30 cellular contexts compared by ENCODE assay signal in genomic region chr5:12616093-12616492, GRCh38.
"Had no signal": no experiment of that assay in that cellular context is flagged by ENCODE, and none has a peak within 500 bp of the region (broad histone marks: within the 10 kb centered on the region; RNA-seq: fewer than 3 reads in every experiment).

No MANE protein-coding gene starts in this region.

- H3K4me3 Mint-ChIP-seq: activated B cell treated with CpG ODN at 0.5 μM for 24 hours; activated CD4-positive, alpha-beta memory T cell treated with anti-CD3 and anti-CD28 coated beads, Interleukin-2, amount 10 ng/mL, durations not matched to agents 7 days and 5 days; activated CD8-positive, alpha-beta memory T cell treated with anti-CD3 and anti-CD28 coated beads, Interleukin-2, amount 10 ng/mL, durations not matched to agents 7 days and 5 days; activated naive CD4-positive, alpha-beta T cell treated with anti-CD3 and anti-CD28 coated beads, Interleukin-2, amount 50 U/mL, for 24 hours; activated naive CD8-positive, alpha-beta T cell treated with anti-CD3 and anti-CD28 coated beads, Interleukin-2, amount 10 ng/mL, durations not matched to agents 7 days and 5 days; activated T-cell treated with anti-CD3 and anti-CD28 coated beads, Interleukin-2, amount 50 U/mL, for 72 hours; activated T-helper 17 cell treated with anti-CD3 and anti-CD28 coated beads, Interleukin-2, amount 50 U/mL, for 72 hours; brain had no signal

- ATAC-seq: activated CD8-positive, alpha-beta memory T cell treated with anti-CD3 and anti-CD28 coated beads, Interleukin-2, amount 10 ng/mL, durations not matched to agents 7 days and 5 days; activated T-cell treated with anti-CD3 and anti-CD28 coated beads, Interleukin-2, amount 50 U/mL, for 72 hours; activated T-helper 17 cell treated with anti-CD3 and anti-CD28 coated beads, Interleukin-2, amount 50 U/mL, for 72 hours had no signal

- H3K27ac ChIP-seq: VCaP had no signal

- FAIRE-seq: bronchial epithelial cell, TTC549 had no signal

- DNase-seq: activated B cell treated with CpG ODN at 0.5 μM for 24 hours; activated CD4-positive, alpha-beta memory T cell treated with anti-CD3 and anti-CD28 coated beads, Interleukin-2, amount 10 ng/mL, durations not matched to agents 7 days and 5 days; activated CD4-positive, alpha-beta T cell treated with anti-CD3 and anti-CD28 coated beads for 4 hours; activated CD4-positive, alpha-beta T cell treated with anti-CD3 and anti-CD28 coated beads, Interleukin-2, amount 50 U/mL, for 1 hour; activated CD4-positive, CD25-positive, alpha-beta regulatory T cell treated with anti-CD3 and anti-CD28 coated beads, Interleukin-2, amount 50 U/mL, for 72 hours; activated CD8-positive, alpha-beta memory T cell treated with anti-CD3 and anti-CD28 coated beads for 24 hours; activated CD8-positive, alpha-beta memory T cell treated with anti-CD3 and anti-CD28 coated beads, Interleukin-2, amount 10 ng/mL, durations not matched to agents 7 days and 5 days; activated effector memory CD4-positive, alpha-beta T cell treated with anti-CD3 and anti-CD28 coated beads, Interleukin-2, amount 50 U/mL, for 16 hours; activated naive CD4-positive, alpha-beta T cell; activated naive CD8-positive, alpha-beta T cell treated with anti-CD3 and anti-CD28 coated beads, Interleukin-2, amount 10 ng/mL, durations not matched to agents 7 days and 5 days; activated T-cell treated with anti-CD3 and anti-CD28 coated beads, Interleukin-2, amount 50 U/mL, for 1 hour; activated T-cell treated with anti-CD3 and anti-CD28 coated beads, Interleukin-2, amount 50 U/mL, for 72 hours; caudate nucleus; cerebellar nuclear complex; cortex of kidney; NCI-H1105; NCI-H1417 treated with DMSO at 0.1 percent for 48 hours; NCI-H1694 treated with DMSO at 0.1 percent for 48 hours; NCI-H2029; NCI-H510A; NCI-H526; NCI-H748 treated with DMSO at 0.1 percent for 48 hours; Right ventricle myocardium superior; T1000 had no signal

- H3K27ac Mint-ChIP-seq: activated B cell treated with CpG ODN at 0.5 μM for 24 hours; activated CD4-positive, alpha-beta memory T cell treated with anti-CD3 and anti-CD28 coated beads, Interleukin-2, amount 10 ng/mL, durations not matched to agents 7 days and 5 days; activated CD8-positive, alpha-beta memory T cell treated with anti-CD3 and anti-CD28 coated beads, Interleukin-2, amount 10 ng/mL, durations not matched to agents 7 days and 5 days; activated naive CD4-positive, alpha-beta T cell treated with anti-CD3 and anti-CD28 coated beads, Interleukin-2, amount 50 U/mL, for 24 hours; activated naive CD8-positive, alpha-beta T cell treated with anti-CD3 and anti-CD28 coated beads, Interleukin-2, amount 10 ng/mL, durations not matched to agents 7 days and 5 days; activated T-cell treated with anti-CD3 and anti-CD28 coated beads, Interleukin-2, amount 50 U/mL, for 72 hours; activated T-helper 17 cell treated with anti-CD3 and anti-CD28 coated beads, Interleukin-2, amount 50 U/mL, for 72 hours; brain had no signal

- H3K4me1 Mint-ChIP-seq: activated B cell treated with CpG ODN at 0.5 μM for 24 hours; activated CD4-positive, alpha-beta memory T cell treated with anti-CD3 and anti-CD28 coated beads, Interleukin-2, amount 10 ng/mL, durations not matched to agents 7 days and 5 days; activated CD8-positive, alpha-beta memory T cell treated with anti-CD3 and anti-CD28 coated beads, Interleukin-2, amount 10 ng/mL, durations not matched to agents 7 days and 5 days; activated naive CD4-positive, alpha-beta T cell treated with anti-CD3 and anti-CD28 coated beads, Interleukin-2, amount 50 U/mL, for 24 hours; activated naive CD8-positive, alpha-beta T cell treated with anti-CD3 and anti-CD28 coated beads, Interleukin-2, amount 10 ng/mL, durations not matched to agents 7 days and 5 days; activated T-helper 17 cell treated with anti-CD3 and anti-CD28 coated beads, Interleukin-2, amount 50 U/mL, for 72 hours; brain had no signal

- H3K27me3 Mint-ChIP-seq: activated B cell treated with CpG ODN at 0.5 μM for 24 hours; activated CD4-positive, alpha-beta memory T cell treated with anti-CD3 and anti-CD28 coated beads, Interleukin-2, amount 10 ng/mL, durations not matched to agents 7 days and 5 days; activated CD8-positive, alpha-beta memory T cell treated with anti-CD3 and anti-CD28 coated beads, Interleukin-2, amount 10 ng/mL, durations not matched to agents 7 days and 5 days; activated naive CD4-positive, alpha-beta T cell treated with anti-CD3 and anti-CD28 coated beads, Interleukin-2, amount 50 U/mL, for 24 hours; activated naive CD8-positive, alpha-beta T cell treated with anti-CD3 and anti-CD28 coated beads, Interleukin-2, amount 10 ng/mL, durations not matched to agents 7 days and 5 days; activated T-helper 17 cell treated with anti-CD3 and anti-CD28 coated beads, Interleukin-2, amount 50 U/mL, for 72 hours had no signal

- H3K36me3 Mint-ChIP-seq: activated CD8-positive, alpha-beta memory T cell treated with anti-CD3 and anti-CD28 coated beads, Interleukin-2, amount 10 ng/mL, durations not matched to agents 7 days and 5 days; activated naive CD4-positive, alpha-beta T cell treated with anti-CD3 and anti-CD28 coated beads, Interleukin-2, amount 50 U/mL, for 24 hours; activated naive CD8-positive, alpha-beta T cell treated with anti-CD3 and anti-CD28 coated beads, Interleukin-2, amount 10 ng/mL, durations not matched to agents 7 days and 5 days; brain had no signal
